1 cellular context compared by ENCODE assay signal in the genomic region with DNA sequence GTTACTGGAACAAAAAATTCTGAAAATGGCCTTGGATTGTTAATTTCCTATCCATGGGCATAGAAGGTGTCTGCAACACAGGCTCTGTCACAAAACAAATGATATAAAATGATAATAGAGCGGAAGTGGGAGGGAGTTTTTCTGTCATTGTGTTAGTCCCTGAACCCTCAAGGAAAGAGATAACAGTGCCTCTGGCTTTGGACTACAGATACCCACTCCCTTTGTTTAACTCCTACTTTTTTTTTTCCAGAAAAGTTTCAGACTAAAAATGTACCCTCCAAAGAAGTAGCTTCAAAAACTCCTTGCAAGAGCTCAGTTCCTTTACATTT.
TF ChIP-seq lines count a peak whose summit lies in the region.

No MANE protein-coding gene starts in this region.

TF ChIP-seq in HCT116, 20 proteins besides CTCF, POLR2A, EP300 and RAD21 (continued from another document):
- TF ChIP-seq ZFX (IDR thresholded peaks at IDR 0.05) (no peak), FOSL1 (IDR thresholded peaks at IDR 0.05; ENCODE audit: low read depth) (no peak)
